Comparison of ENCODE assay signal across 8 cellular contexts in genomic region chr12:7091171-7091570, GRCh38. TPM values are rescaled to one million over a fixed set of nuclear protein-coding genes. Genes with fewer than 3 reads are reported as not detected.
DNase-seq lines count a peak whose midpoint lies in the region; ATAC-seq and TF ChIP-seq lines count a peak whose summit lies in the region.
"Had no signal": no experiment of that assay in that cellular context is flagged by ENCODE, and none has a peak within 500 bp of the region (broad histone marks: within the 10 kb centered on the region; RNA-seq: fewer than 3 reads in every experiment).

No MANE protein-coding gene starts in this region.

- no peaks in the 10 kb centered on the region for H3K9me3 ChIP-seq in IMR-90 (ENCODE audit: control insufficient read depth, insufficient read depth, low read length)
- no peaks in the 10 kb centered on the region for H3K9me3 ChIP-seq in muscle layer of colon (ENCODE audit: low read length)
- no peaks in the 10 kb centered on the region for H3K9me3 ChIP-seq in testis
- H3K9me3 ChIP-seq: body of pancreas had no signal

- no CpG with 5 or more reads among the region's 7 CpGs for WGBS in IMR-90 (ENCODE audit: extremely low coverage in 2 of 2, insufficient read length in 1 of 2), 2 experiments
- 64 to 76% methylated on average over 2 to 7 of the region's 7 CpGs for WGBS in testis, 2 donors

- peak overlapping the region; percentile 94 for H4K5ac ChIP-seq in IMR-90 (ENCODE audit: low read depth, low read length)

- peak overlapping the region; percentile 33 to 82 for H3K4me3 Mint-ChIP-seq in effector memory CD8-positive, alpha-beta T cell

- H3K56ac ChIP-seq in IMR-90 (ENCODE audit: extremely low read depth, insufficient read depth, low read length) = no peak overlapping the region

- H3K4ac ChIP-seq in IMR-90 (ENCODE audit: low read depth, low read length) = peak overlapping the region; percentile 99

- peaks cover 13 to 28% of the 10 kb centered on the region in 2 experiments; a peak in 3 of 4 replicates for H3K79me1 ChIP-seq in IMR-90 (ENCODE audit: low read depth in 1 of 2, low read length in 2 of 2)

- POLR2A ChIA-PET in IMR-90 (lab: Charles Lee; ENCODE audit: unreplicated experiment) = no interaction called here

- peak overlapping the region; percentile 77 to 98; a peak in 3 of 4 replicates for H4K8ac ChIP-seq in IMR-90 (ENCODE audit: low read depth in 2 of 2, low read length in 2 of 2)

- peaks cover 41% of the 10 kb centered on the region for H3K36me3 ChIP-seq in IMR-90 (ENCODE audit: control insufficient read depth, insufficient read depth, low read length)
- peaks cover 38% of the 10 kb centered on the region for H3K36me3 ChIP-seq in muscle layer of colon (ENCODE audit: insufficient read depth, low read length)
- no peaks in the 10 kb centered on the region for H3K36me3 ChIP-seq in testis (ENCODE audit: low read depth, missing control alignments)

- H3K4me3 ChIP-seq in IMR-90 (ENCODE audit: insufficient read depth, low read depth, low read length) (peak overlapping the region; percentile 55), muscle layer of colon (ENCODE audit: low read depth in 1 of 2, low read length in 2 of 2) (peak overlapping the region; percentile 62 to 75), testis (peak overlapping the region in 1 of 2 donors; percentile 58)
- H3K4me3 ChIP-seq: body of pancreas had no signal

- H2BK120ac ChIP-seq in IMR-90 (ENCODE audit: low read depth, low read length) = peak overlapping the region; percentile 97

- TF ChIP-seq RAD21 in IMR-90 (IDR thresholded peaks at IDR 0.05; ENCODE audit: low read length) = no peak

- H3K9me1 ChIP-seq in IMR-90 (ENCODE audit: insufficient read depth, low read length) = peaks cover 23% of the 10 kb centered on the region

- peak overlapping the region; percentile 99; the same call in 1 of the 2 replicates for H4K91ac ChIP-seq in IMR-90 (ENCODE audit: insufficient read depth, low read depth, low read length)

- DNase-seq in IMR-90 = no peak
- DNase-seq in effector memory CD8-positive, alpha-beta T cell = no peak
- peak; percentile 12 for DNase-seq in testis
- DNase-seq in NCI-H1105 treated with DMSO at 0.1 percent for 48 hours (lab: John Stamatoyannopoulos, UW) = no peak
- no peak for DNase-seq in activated naive CD4-positive, alpha-beta T cell treated with anti-CD3 and anti-CD28 coated beads, Interleukin-2, amount 50 U/mL, for 16 hours

- H3K27me3 ChIP-seq in IMR-90 (ENCODE audit: control insufficient read depth, insufficient read depth, low read length) = no peaks in the 10 kb centered on the region
- no peaks in the 10 kb centered on the region for H3K27me3 ChIP-seq in muscle layer of colon (ENCODE audit: control insufficient read depth in 1 of 2, insufficient read depth in 2 of 2, low read length in 2 of 2)
- no peaks in the 10 kb centered on the region for H3K27me3 ChIP-seq in testis
- H3K27me3 ChIP-seq: body of pancreas had no signal

- H3K27ac ChIP-seq in IMR-90 (ENCODE audit: insufficient read depth, low read length) (peak overlapping the region; percentile 84; the same call in 1 of the 2 replicates), muscle layer of colon (ENCODE audit: low read depth, low read length) (peak overlapping the region; percentile 98), testis (peak overlapping the region; percentile 61 to 79)

- H3K9me3 Mint-ChIP-seq in effector memory CD8-positive, alpha-beta T cell = no peaks in the 10 kb centered on the region

- in situ Hi-C loops in IMR-90 (cut with MboI; ENCODE audit: low sequenced_read_pairs) = no loop called here

- peak overlapping the region; percentile 99 for H3K14ac ChIP-seq in IMR-90 (replicated peaks; ENCODE audit: low read depth, low read length)

- no peak overlapping the region for H2BK5ac ChIP-seq in IMR-90 (ENCODE audit: low read depth, low read length, poor library complexity, severe bottlenecking)

- ATAC-seq in IMR-90 (ENCODE audit: low read depth) = no peak
- no peak for ATAC-seq in effector memory CD8-positive, alpha-beta T cell (replicated peaks)
- no peak for ATAC-seq in HG03442 (IDR thresholded peaks at IDR 0.05; ENCODE audit: unreplicated experiment)

- peaks cover 2% of the 10 kb centered on the region for H3K36me3 Mint-ChIP-seq in effector memory CD8-positive, alpha-beta T cell (ENCODE audit: insufficient read depth)

- TF ChIP-seq CTCF in IMR-90 (conservative IDR thresholded peaks at IDR 0.05; ENCODE audit: low read depth, low read length) = no peak
- no peak for TF ChIP-seq CTCF in testis (IDR thresholded peaks at IDR 0.05)

- intact Hi-C loops in IMR-90 (cut with micrococcal nuclease) = no loop called here
- intact Hi-C loops in testis (cut with DNase I; ENCODE audit: low total_unique reads) = loop anchor here (10.0 kb wide), 1 partner anchor 146 kb away; the partner anchor contains the start of genes C12orf57 and RNU7-1

- dilution Hi-C loops in IMR-90 (cut with HindIII; ENCODE audit: low sequenced_read_pairs, unreplicated experiment) = no loop called here

- CTCF ChIA-PET in IMR-90 (lab: Yijun Ruan, JAX) = interaction anchor here (1.1 kb wide), 1 partner anchor 22 kb away, joined by 3 read pairs; no protein-coding TSS in a partner anchor

- H2BK15ac ChIP-seq in IMR-90 (ENCODE audit: low read depth, low read length) = peak overlapping the region; percentile 89; the same call in 1 of the 3 replicates

- TF ChIP-seq POLR2A in IMR-90 (IDR thresholded peaks at IDR 0.05; ENCODE audit: low read depth, low read length) (no peak), testis (IDR thresholded peaks at IDR 0.05) (no peak)

- H3K27ac Mint-ChIP-seq in effector memory CD8-positive, alpha-beta T cell = peak overlapping the region in 1 of 2 donors; percentile 64

- peak overlapping the region; percentile 92 for H2AFZ ChIP-seq in IMR-90 (replicated peaks; ENCODE audit: low read length, poor library complexity)

- peak overlapping the region; percentile 11; the same call in 1 of the 2 replicates for H2BK20ac ChIP-seq in IMR-90 (ENCODE audit: low read depth, low read length)

- peak overlapping the region; percentile 92; the same call in 1 of the 2 replicates for H3K9ac ChIP-seq in IMR-90 (ENCODE audit: low read depth, low read length)
- H3K9ac ChIP-seq in muscle layer of colon (ENCODE audit: low read length) = peak overlapping the region; percentile 30

- H3K4me1 ChIP-seq in IMR-90 (ENCODE audit: control insufficient read depth, insufficient read depth, low read length) (peaks cover 26% of the 10 kb centered on the region), muscle layer of colon (ENCODE audit: insufficient read depth, low read length) (peaks cover 25% of the 10 kb centered on the region), testis (peaks cover 15% of the 10 kb centered on the region)

- peak overlapping the region; percentile 96 for H3K18ac ChIP-seq in IMR-90 (ENCODE audit: low read depth, low read length)

- peaks cover 10 to 12% of the 10 kb centered on the region in 2 donors for H3K4me1 Mint-ChIP-seq in effector memory CD8-positive, alpha-beta T cell (ENCODE audit: low read depth in 2 of 2)

- peak overlapping the region; percentile 92 for H3K4me2 ChIP-seq in IMR-90 (ENCODE audit: low read depth, low read length)

- peaks cover 6 to 10% of the 10 kb centered on the region in 2 donors for H3K27me3 Mint-ChIP-seq in effector memory CD8-positive, alpha-beta T cell

- peak overlapping the region; percentile 91 for H2AK9ac ChIP-seq in IMR-90 (replicated peaks; ENCODE audit: low read depth, low read length, poor library complexity)

- no TSS peak for BruUV-seq in IMR-90 (replicated peaks; lab: Mats Ljungman, UMichigan)

- H2AK5ac ChIP-seq in IMR-90 (ENCODE audit: low read depth, low read length) = peak overlapping the region; percentile 91; the same call in 1 of the 2 replicates

- no peaks in the 10 kb centered on the region for H4K20me1 ChIP-seq in IMR-90 (ENCODE audit: insufficient read depth, low read length)

- peak overlapping the region; percentile 100 for H3K23ac ChIP-seq in IMR-90 (ENCODE audit: low read depth, low read length)

TF ChIP-seq in IMR-90, 13 proteins besides CTCF, POLR2A, EP300 and RAD21 (continues in another document):
- no peak for TF ChIP-seq CEBPB (IDR thresholded peaks at IDR 0.05; ENCODE audit: low read depth, low read length)
- TF ChIP-seq RFX5 (IDR thresholded peaks at IDR 0.05; ENCODE audit: low read depth, low read length) = no peak

RNA-seq across cellular contexts. Expression of gene C1R, which starts 1.1 kb away (rescaled TPM):
- 19.4 and 38.4 TPM in 2 replicates for total RNA-seq in IMR-90 (2012; rRNA removed)
- 153 and 165 TPM in 2 replicates for polyA plus RNA-seq in IMR-90 (2012; rRNA removed)
- 93.2 and 225 TPM in 2 replicates for polyA plus RNA-seq in IMR-90 (2012; cell fraction: cytosol; rRNA removed)
- 86.8 and 97.2 TPM in 2 replicates for polyA plus RNA-seq in IMR-90 (2012; cell fraction: nucleus; rRNA removed; ENCODE audit: low replicate concordance)
- total RNA-seq in testis = 100 to 1,000 TPM in 1 of 2 donors, 10 to 100 TPM in 1; 51.4 to 174 TPM
- 330 TPM for polyA plus RNA-seq in testis (ENCODE audit: insufficient read depth, low read depth, low replicate concordance)

RNA-seq across cellular contexts. Expression of gene C1RL, which starts 17.8 kb away (rescaled TPM):
- total RNA-seq in IMR-90 (2012; rRNA removed) (7.5 and 9.1 TPM in 2 replicates), testis (10 to 100 TPM; 23.9 to 31.8 TPM)
- polyA plus RNA-seq in IMR-90 (2012; rRNA removed) (12.0 and 12.3 TPM in 2 replicates), testis (ENCODE audit: insufficient read depth, low read depth, low replicate concordance) (19.8 TPM)
- 4.2 and 12.6 TPM in 2 replicates for polyA plus RNA-seq in IMR-90 (2012; cell fraction: cytosol; rRNA removed)
- polyA plus RNA-seq in IMR-90 (2012; cell fraction: nucleus; rRNA removed; ENCODE audit: low replicate concordance) = 18.0 and 18.4 TPM in 2 replicates

RNA-seq across cellular contexts. Expression of gene C1S, which starts 30.7 kb away (rescaled TPM):
- total RNA-seq in IMR-90 (2012; rRNA removed) (34.4 and 49.6 TPM in 2 replicates), testis (100 to 1,000 TPM in 1 of 2 donors, 10 to 100 TPM in 1; 86.1 to 190 TPM)
- polyA plus RNA-seq in IMR-90 (2012; rRNA removed) (64.1 and 85.4 TPM in 2 replicates), testis (ENCODE audit: insufficient read depth, low read depth, low replicate concordance) (271 TPM)
- polyA plus RNA-seq in IMR-90 (2012; cell fraction: cytosol; rRNA removed) = 38.0 and 64.8 TPM in 2 replicates
- 60.2 and 228 TPM in 2 replicates for polyA plus RNA-seq in IMR-90 (2012; cell fraction: nucleus; rRNA removed; ENCODE audit: low replicate concordance)

RNA-seq across cellular contexts. Expression of gene RBP5, which starts 37.5 kb away (rescaled TPM):
- not detected in 2 replicates for total RNA-seq in IMR-90 (2012; rRNA removed)
- polyA plus RNA-seq in IMR-90 (2012; rRNA removed) = 0.15 TPM in 1 of 2 replicates, not detected in the other
- polyA plus RNA-seq in IMR-90 (2012; cell fraction: cytosol; rRNA removed) = not detected in 2 replicates
- polyA plus RNA-seq in IMR-90 (2012; cell fraction: nucleus; rRNA removed; ENCODE audit: low replicate concordance) = 0.38 and 1.1 TPM in 2 replicates
- total RNA-seq in testis = 1 to 10 TPM; 1.1 to 4.0 TPM
- polyA plus RNA-seq in testis (ENCODE audit: insufficient read depth, low read depth, low replicate concordance) = 11.8 TPM

RNA-seq across cellular contexts. Expression of gene CLSTN3, which starts 39.0 kb away (rescaled TPM):
- total RNA-seq in IMR-90 (2012; rRNA removed) (4.1 and 5.3 TPM in 2 replicates), testis (10 to 100 TPM; 18.8 to 22.7 TPM)
- polyA plus RNA-seq in IMR-90 (2012; rRNA removed) (14.5 and 16.4 TPM in 2 replicates), testis (ENCODE audit: insufficient read depth, low read depth, low replicate concordance) (19.9 TPM)
- 18.2 and 22.0 TPM in 2 replicates for polyA plus RNA-seq in IMR-90 (2012; cell fraction: cytosol; rRNA removed)
- 118 and 208 TPM in 2 replicates for polyA plus RNA-seq in IMR-90 (2012; cell fraction: nucleus; rRNA removed; ENCODE audit: low replicate concordance)
